In the genomic region with DNA sequence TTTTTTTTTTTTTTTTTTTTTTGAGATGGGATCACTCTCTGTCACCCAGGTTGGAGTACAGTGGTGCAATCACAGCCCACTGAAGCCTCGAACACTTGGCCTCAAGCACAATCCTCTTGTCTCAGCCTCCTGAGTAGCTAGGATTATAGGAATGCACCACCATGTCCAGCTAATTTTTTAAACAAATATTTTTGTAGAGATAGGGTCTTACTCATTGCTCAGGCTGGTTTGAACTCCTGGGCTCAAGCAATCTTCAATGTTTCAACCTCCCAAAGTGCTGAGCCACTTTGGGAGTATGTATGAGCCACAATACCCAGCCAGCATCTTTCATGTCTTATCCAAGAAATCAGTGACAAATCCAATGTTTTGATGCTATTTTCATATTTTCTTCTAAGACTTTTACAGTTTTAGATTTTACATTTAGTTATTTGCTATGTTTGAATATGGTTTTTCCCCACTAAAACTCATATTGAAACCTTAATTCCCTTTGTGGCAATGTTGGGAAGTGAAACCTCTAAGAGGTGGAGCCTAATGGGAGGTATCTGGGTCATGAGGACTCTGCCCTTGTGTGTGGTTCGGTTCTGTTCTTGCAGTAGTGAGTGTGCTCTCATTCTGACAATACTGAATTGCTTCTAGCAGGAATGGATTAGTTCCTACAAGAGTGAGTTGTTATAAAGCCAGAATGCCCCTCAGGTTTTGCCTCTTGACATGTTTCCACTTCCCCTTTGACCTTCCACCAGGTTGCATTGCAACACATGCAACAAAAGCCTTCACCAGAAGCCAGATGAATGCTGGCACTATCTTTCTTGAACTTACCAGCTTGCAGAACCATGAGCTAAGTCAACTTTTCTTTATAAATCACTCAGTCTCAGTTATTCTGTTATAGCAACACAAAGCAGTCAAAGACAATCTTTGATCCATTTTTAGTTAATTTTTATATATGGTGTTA, we compare ENCODE assay signal across 20 cellular contexts.
"Had no signal": no experiment of that assay in that cellular context is flagged by ENCODE, and none has a peak within 500 bp of the region (broad histone marks: within the 10 kb centered on the region; RNA-seq: fewer than 3 reads in every experiment).

No MANE protein-coding gene starts in this region.

- H3K9me3 ChIP-seq: breast epithelium, mucosa of descending colon, pancreas, thyroid gland, uterus had no signal

- H3K27me3 ChIP-seq: breast epithelium, dorsolateral prefrontal cortex, pancreas, thyroid gland, uterus had no signal

- ATAC-seq: activated naive CD8-positive, alpha-beta T cell treated with anti-CD3 and anti-CD28 coated beads, Interleukin-2, amount 50 U/mL, for 24 hours; left colon; mucosa of descending colon; naive thymus-derived CD4-positive, alpha-beta T cell; pancreas had no signal

- DNase-seq: activated CD4-positive, alpha-beta T cell treated with anti-CD3 and anti-CD28 coated beads, Interleukin-2, amount 10 ng/mL, durations not matched to agents 7 days and 5 days; activated naive CD4-positive, alpha-beta T cell treated with anti-CD3 and anti-CD28 coated beads for 36 hours; activated naive CD8-positive, alpha-beta T cell treated with anti-CD3 and anti-CD28 coated beads, Interleukin-2, amount 50 U/mL, for 24 hours; activated T-cell treated with anti-CD3 and anti-CD28 coated beads for 4 hours; aorta; dorsolateral prefrontal cortex; endodermal cell; erythroblast; left colon; mammary epithelial cell; mucosa of descending colon; naive thymus-derived CD4-positive, alpha-beta T cell; pancreas; stimulated activated CD4-positive, alpha-beta T cell treated with anti-CD3 and anti-CD28 coated beads, Interleukin-12 subunit alpha, Interleukin-12 subunit beta, amount 100 ng/mL, for 4 hours; stimulated activated CD4-positive, alpha-beta T cell treated with anti-CD3 and anti-CD28 coated beads, Interleukin-2, amount 100 ng/mL, for 24 hours; T-helper 2 cell; thyroid gland; uterus had no signal

- H3K27ac ChIP-seq: breast epithelium, dorsolateral prefrontal cortex, pancreas, thyroid gland, uterus had no signal

- H3K4me3 ChIP-seq: breast epithelium, dorsolateral prefrontal cortex, mucosa of descending colon, pancreas, thyroid gland, uterus had no signal

- H3K36me3 ChIP-seq: breast epithelium, pancreas, thyroid gland, uterus had no signal

- H3K4me3 Mint-ChIP-seq: activated CD4-positive, alpha-beta T cell treated with anti-CD3 and anti-CD28 coated beads, Interleukin-2, amount 10 ng/mL, durations not matched to agents 7 days and 5 days; activated naive CD4-positive, alpha-beta T cell treated with anti-CD3 and anti-CD28 coated beads for 36 hours; activated naive CD8-positive, alpha-beta T cell treated with anti-CD3 and anti-CD28 coated beads, Interleukin-2, amount 50 U/mL, for 24 hours; endodermal cell; naive thymus-derived CD4-positive, alpha-beta T cell had no signal

- H3K4me1 ChIP-seq: breast epithelium had no signal

- H3K27ac Mint-ChIP-seq: activated CD4-positive, alpha-beta T cell treated with anti-CD3 and anti-CD28 coated beads, Interleukin-2, amount 10 ng/mL, durations not matched to agents 7 days and 5 days; activated naive CD4-positive, alpha-beta T cell treated with anti-CD3 and anti-CD28 coated beads for 36 hours; activated naive CD8-positive, alpha-beta T cell treated with anti-CD3 and anti-CD28 coated beads, Interleukin-2, amount 50 U/mL, for 24 hours; activated T-helper 2 cell treated with anti-CD3 and anti-CD28 coated beads, Interferon-gamma antibody, Interleukin-2, Interleukin-4, amounts not matched to agents 10 μg/mL and 5 μg/mL and 100 μg/mL, durations not matched to agents 14 hours and 24 hours and 36 hours; endodermal cell had no signal

- H3K27me3 Mint-ChIP-seq: activated CD4-positive, alpha-beta T cell treated with anti-CD3 and anti-CD28 coated beads, Interleukin-2, amount 10 ng/mL, durations not matched to agents 7 days and 5 days; activated naive CD8-positive, alpha-beta T cell treated with anti-CD3 and anti-CD28 coated beads, Interleukin-2, amount 50 U/mL, for 24 hours; naive thymus-derived CD4-positive, alpha-beta T cell had no signal
